Comparison of ENCODE assay signal across 1 cellular context in genomic region chr7:134991469-134992339, GRCh38.
TF ChIP-seq lines count a peak whose summit lies in the region.

No MANE protein-coding gene starts in this region.

TF ChIP-seq in HepG2, 621 proteins besides CTCF, POLR2A, EP300 and RAD21 (continued from another document and continues in another):
- TF ChIP-seq ZNF260 (CRISPR knock-in tag; IDR thresholded peaks at IDR 0.05; ENCODE audit: borderline replicate concordance, low read depth) (no peak), ZNF629 (CRISPR knock-in tag; conservative IDR thresholded peaks at IDR 0.05) (peak; percentile 8; the same call in 1 of the 2 replicates), ZBTB3 (CRISPR knock-in tag; IDR thresholded peaks at IDR 0.05; ENCODE audit: borderline replicate concordance, low read depth) (no peak), ZNF605 (CRISPR knock-in tag; IDR thresholded peaks at IDR 0.05) (0 out of 2 replicates have a peak, but pooled peaks have one; percentile 52), MTF2 (CRISPR knock-in tag; IDR thresholded peaks at IDR 0.05; ENCODE audit: borderline replicate concordance) (no peak), HDAC6 (IDR thresholded peaks at IDR 0.05; ENCODE audit: low read depth, low read length) (no peak), LCORL (IDR thresholded peaks at IDR 0.05) (peak; percentile 71), LCORL (CRISPR knock-in tag; IDR thresholded peaks at IDR 0.05) (peak; percentile 30; the same call in 1 of the 2 replicates), SCMH1 (CRISPR knock-in tag; IDR thresholded peaks at IDR 0.05; ENCODE audit: borderline replicate concordance) (no peak), HNRNPUL1 (IDR thresholded peaks at IDR 0.05; ENCODE audit: low read depth, low read length) (no peak), ZBTB2 (CRISPR knock-in tag; IDR thresholded peaks at IDR 0.05; ENCODE audit: low read depth) (no peak), ZNF17 (CRISPR knock-in tag; IDR thresholded peaks at IDR 0.05) (no peak), ZNF251 (CRISPR knock-in tag; IDR thresholded peaks at IDR 0.05) (no peak), POLR2AphosphoS5 (IDR thresholded peaks at IDR 0.05; ENCODE audit: low read depth, low read length) (peak; percentile 37; the same call in 1 of the 2 replicates), ZNF142 (CRISPR knock-in tag; IDR thresholded peaks at IDR 0.05) (no peak), NFIB (CRISPR knock-in tag; IDR thresholded peaks at IDR 0.05; ENCODE audit: borderline replicate concordance) (no peak), ZNF30 (CRISPR knock-in tag; IDR thresholded peaks at IDR 0.05) (no peak), ZNF547 (CRISPR knock-in tag; IDR thresholded peaks at IDR 0.05) (no peak), DDIT3 (CRISPR knock-in tag; IDR thresholded peaks at IDR 0.05) (no peak), ZBED4 (CRISPR knock-in tag; IDR thresholded peaks at IDR 0.05; ENCODE audit: borderline replicate concordance) (no peak), GABPA (IDR thresholded peaks at IDR 0.05; ENCODE audit: low read depth, low read length) (no peak), GABPA (CRISPR knock-in tag; IDR thresholded peaks at IDR 0.05; ENCODE audit: low read depth) (0 out of 2 replicates have a peak, but pooled peaks have one; percentile 31), MLLT10 (CRISPR knock-in tag; IDR thresholded peaks at IDR 0.05) (no peak), ZIK1 (CRISPR knock-in tag; IDR thresholded peaks at IDR 0.05; ENCODE audit: borderline replicate concordance, low read depth) (no peak), SETDB1 (CRISPR knock-in tag; IDR thresholded peaks at IDR 0.05; ENCODE audit: borderline replicate concordance) (no peak), RFX5 (IDR thresholded peaks at IDR 0.05; ENCODE audit: low read depth, low read length) (no peak), BCL6 (CRISPR knock-in tag; IDR thresholded peaks at IDR 0.05) (no peak; the same call in 1 of the 2 replicates), SSRP1 (CRISPR knock-in tag; IDR thresholded peaks at IDR 0.05) (no peak), ZNF354B (CRISPR knock-in tag; IDR thresholded peaks at IDR 0.05) (no peak), SP140L (CRISPR knock-in tag; IDR thresholded peaks at IDR 0.05; ENCODE audit: borderline replicate concordance) (no peak)
- TF ChIP-seq, protein P1, sequence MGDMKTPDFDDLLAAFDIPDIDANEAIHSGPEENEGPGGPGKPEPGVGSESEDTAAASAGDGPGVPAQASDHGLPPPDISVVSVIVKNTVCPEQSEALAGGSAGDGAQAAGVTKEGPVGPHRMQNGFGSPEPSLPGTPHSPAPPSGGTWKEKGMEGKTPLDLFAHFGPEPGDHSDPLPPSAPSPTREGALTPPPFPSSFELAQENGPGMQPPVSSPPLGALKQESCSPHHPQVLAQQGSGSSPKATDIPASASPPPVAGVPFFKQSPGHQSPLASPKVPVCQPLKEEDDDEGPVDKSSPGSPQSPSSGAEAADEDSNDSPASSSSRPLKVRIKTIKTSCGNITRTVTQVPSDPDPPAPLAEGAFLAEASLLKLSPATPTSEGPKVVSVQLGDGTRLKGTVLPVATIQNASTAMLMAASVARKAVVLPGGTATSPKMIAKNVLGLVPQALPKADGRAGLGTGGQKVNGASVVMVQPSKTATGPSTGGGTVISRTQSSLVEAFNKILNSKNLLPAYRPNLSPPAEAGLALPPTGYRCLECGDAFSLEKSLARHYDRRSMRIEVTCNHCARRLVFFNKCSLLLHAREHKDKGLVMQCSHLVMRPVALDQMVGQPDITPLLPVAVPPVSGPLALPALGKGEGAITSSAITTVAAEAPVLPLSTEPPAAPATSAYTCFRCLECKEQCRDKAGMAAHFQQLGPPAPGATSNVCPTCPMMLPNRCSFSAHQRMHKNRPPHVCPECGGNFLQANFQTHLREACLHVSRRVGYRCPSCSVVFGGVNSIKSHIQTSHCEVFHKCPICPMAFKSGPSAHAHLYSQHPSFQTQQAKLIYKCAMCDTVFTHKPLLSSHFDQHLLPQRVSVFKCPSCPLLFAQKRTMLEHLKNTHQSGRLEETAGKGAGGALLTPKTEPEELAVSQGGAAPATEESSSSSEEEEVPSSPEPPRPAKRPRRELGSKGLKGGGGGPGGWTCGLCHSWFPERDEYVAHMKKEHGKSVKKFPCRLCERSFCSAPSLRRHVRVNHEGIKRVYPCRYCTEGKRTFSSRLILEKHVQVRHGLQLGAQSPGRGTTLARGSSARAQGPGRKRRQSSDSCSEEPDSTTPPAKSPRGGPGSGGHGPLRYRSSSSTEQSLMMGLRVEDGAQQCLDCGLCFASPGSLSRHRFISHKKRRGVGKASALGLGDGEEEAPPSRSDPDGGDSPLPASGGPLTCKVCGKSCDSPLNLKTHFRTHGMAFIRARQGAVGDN (CRISPR knock-in tag; IDR thresholded peaks at IDR 0.05): no peak
- TF ChIP-seq, protein P2, sequence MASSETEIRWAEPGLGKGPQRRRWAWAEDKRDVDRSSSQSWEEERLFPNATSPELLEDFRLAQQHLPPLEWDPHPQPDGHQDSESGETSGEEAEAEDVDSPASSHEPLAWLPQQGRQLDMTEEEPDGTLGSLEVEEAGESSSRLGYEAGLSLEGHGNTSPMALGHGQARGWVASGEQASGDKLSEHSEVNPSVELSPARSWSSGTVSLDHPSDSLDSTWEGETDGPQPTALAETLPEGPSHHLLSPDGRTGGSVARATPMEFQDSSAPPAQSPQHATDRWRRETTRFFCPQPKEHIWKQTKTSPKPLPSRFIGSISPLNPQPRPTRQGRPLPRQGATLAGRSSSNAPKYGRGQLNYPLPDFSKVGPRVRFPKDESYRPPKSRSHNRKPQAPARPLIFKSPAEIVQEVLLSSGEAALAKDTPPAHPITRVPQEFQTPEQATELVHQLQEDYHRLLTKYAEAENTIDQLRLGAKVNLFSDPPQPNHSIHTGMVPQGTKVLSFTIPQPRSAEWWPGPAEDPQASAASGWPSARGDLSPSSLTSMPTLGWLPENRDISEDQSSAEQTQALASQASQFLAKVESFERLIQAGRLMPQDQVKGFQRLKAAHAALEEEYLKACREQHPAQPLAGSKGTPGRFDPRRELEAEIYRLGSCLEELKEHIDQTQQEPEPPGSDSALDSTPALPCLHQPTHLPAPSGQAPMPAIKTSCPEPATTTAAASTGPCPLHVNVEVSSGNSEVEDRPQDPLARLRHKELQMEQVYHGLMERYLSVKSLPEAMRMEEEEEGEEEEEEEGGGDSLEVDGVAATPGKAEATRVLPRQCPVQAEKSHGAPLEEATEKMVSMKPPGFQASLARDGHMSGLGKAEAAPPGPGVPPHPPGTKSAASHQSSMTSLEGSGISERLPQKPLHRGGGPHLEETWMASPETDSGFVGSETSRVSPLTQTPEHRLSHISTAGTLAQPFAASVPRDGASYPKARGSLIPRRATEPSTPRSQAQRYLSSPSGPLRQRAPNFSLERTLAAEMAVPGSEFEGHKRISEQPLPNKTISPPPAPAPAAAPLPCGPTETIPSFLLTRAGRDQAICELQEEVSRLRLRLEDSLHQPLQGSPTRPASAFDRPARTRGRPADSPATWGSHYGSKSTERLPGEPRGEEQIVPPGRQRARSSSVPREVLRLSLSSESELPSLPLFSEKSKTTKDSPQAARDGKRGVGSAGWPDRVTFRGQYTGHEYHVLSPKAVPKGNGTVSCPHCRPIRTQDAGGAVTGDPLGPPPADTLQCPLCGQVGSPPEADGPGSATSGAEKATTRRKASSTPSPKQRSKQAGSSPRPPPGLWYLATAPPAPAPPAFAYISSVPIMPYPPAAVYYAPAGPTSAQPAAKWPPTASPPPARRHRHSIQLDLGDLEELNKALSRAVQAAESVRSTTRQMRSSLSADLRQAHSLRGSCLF (CRISPR knock-in tag; IDR thresholded peaks at IDR 0.05; ENCODE audit: borderline replicate concordance): no peak
- TF ChIP-seq, protein P3, sequence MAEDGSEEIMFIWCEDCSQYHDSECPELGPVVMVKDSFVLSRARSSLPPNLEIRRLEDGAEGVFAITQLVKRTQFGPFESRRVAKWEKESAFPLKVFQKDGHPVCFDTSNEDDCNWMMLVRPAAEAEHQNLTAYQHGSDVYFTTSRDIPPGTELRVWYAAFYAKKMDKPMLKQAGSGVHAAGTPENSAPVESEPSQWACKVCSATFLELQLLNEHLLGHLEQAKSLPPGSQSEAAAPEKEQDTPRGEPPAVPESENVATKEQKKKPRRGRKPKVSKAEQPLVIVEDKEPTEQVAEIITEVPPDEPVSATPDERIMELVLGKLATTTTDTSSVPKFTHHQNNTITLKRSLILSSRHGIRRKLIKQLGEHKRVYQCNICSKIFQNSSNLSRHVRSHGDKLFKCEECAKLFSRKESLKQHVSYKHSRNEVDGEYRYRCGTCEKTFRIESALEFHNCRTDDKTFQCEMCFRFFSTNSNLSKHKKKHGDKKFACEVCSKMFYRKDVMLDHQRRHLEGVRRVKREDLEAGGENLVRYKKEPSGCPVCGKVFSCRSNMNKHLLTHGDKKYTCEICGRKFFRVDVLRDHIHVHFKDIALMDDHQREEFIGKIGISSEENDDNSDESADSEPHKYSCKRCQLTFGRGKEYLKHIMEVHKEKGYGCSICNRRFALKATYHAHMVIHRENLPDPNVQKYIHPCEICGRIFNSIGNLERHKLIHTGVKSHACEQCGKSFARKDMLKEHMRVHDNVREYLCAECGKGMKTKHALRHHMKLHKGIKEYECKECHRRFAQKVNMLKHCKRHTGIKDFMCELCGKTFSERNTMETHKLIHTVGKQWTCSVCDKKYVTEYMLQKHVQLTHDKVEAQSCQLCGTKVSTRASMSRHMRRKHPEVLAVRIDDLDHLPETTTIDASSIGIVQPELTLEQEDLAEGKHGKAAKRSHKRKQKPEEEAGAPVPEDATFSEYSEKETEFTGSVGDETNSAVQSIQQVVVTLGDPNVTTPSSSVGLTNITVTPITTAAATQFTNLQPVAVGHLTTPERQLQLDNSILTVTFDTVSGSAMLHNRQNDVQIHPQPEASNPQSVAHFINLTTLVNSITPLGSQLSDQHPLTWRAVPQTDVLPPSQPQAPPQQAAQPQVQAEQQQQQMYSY (CRISPR knock-in tag; IDR thresholded peaks at IDR 0.05): no peak
